8 cellular contexts compared by ENCODE assay signal in genomic region chr1:89739013-89739843, GRCh38.
A peak's percentile ranks its signal among the peaks of the same experiment; 100 is the strongest.
DNase-seq lines count a peak whose midpoint lies in the region; ATAC-seq and TF ChIP-seq lines count a peak whose summit lies in the region.

No MANE protein-coding gene starts in this region.

- peaks cover 45% of the 10 kb centered on the region for H3K4me1 Mint-ChIP-seq in CD4-positive, alpha-beta T cell (ENCODE audit: low read depth)
- peaks cover 40% of the 10 kb centered on the region for H3K4me1 Mint-ChIP-seq in activated T-helper 2 cell treated with anti-CD3 and anti-CD28 coated beads, Interferon-gamma antibody, Interleukin-2, Interleukin-4, amounts not matched to agents 10 μg/mL and 5 μg/mL and 100 μg/mL, durations not matched to agents 14 hours and 24 hours and 36 hours (ENCODE audit: low read depth)

- no peaks in the 10 kb centered on the region for H3K27me3 ChIP-seq in CD4-positive, alpha-beta T cell (ENCODE audit: control insufficient read depth, insufficient read depth, low read length)
- H3K27me3 ChIP-seq in mesendoderm (ENCODE audit: insufficient read depth, low read length, poor library complexity), result no peaks in the 10 kb centered on the region

- no peak overlapping the region for H2BK5ac ChIP-seq in mesendoderm (ENCODE audit: low read length)

- H3K27me3 Mint-ChIP-seq in CD4-positive, alpha-beta T cell, result no peaks in the 10 kb centered on the region
- H3K27me3 Mint-ChIP-seq in activated T-helper 2 cell treated with anti-CD3 and anti-CD28 coated beads, Interferon-gamma antibody, Interleukin-2, Interleukin-4, amounts not matched to agents 10 μg/mL and 5 μg/mL and 100 μg/mL, durations not matched to agents 14 hours and 24 hours and 36 hours (ENCODE audit: low read depth), result no peaks in the 10 kb centered on the region

- H3K79me1 ChIP-seq in mesendoderm (ENCODE audit: low read length), result no peaks in the 10 kb centered on the region

- no peak overlapping the region for H3K4ac ChIP-seq in mesendoderm (ENCODE audit: low read depth, low read length)

- intact Hi-C loops in CD4-positive, alpha-beta T cell (cut with DNase I, micrococcal nuclease), result no loop called here
- intact Hi-C loops in activated T-helper 2 cell treated with anti-CD3 and anti-CD28 coated beads, Interferon-gamma antibody, Interleukin-2, Interleukin-4, amounts not matched to agents 10 μg/mL and 5 μg/mL and 100 μg/mL, durations not matched to agents 14 hours and 24 hours and 36 hours (cut with micrococcal nuclease), result loop anchor here (1.0 kb wide), 3 partner anchors 15 to 20 kb away; no protein-coding TSS in a partner anchor

- peak overlapping the region; percentile 72 for H3K4me3 Mint-ChIP-seq in CD4-positive, alpha-beta T cell
- peak overlapping the region; percentile 74 for H3K4me3 Mint-ChIP-seq in activated T-helper 2 cell treated with anti-CD3 and anti-CD28 coated beads, Interferon-gamma antibody, Interleukin-2, Interleukin-4, amounts not matched to agents 10 μg/mL and 5 μg/mL and 100 μg/mL, durations not matched to agents 14 hours and 24 hours and 36 hours (ENCODE audit: low read depth)

- POLR2A ChIA-PET in CD4-positive, alpha-beta T cell (lab: Charles Lee), result no interaction called here

- no peak overlapping the region for H3K18ac ChIP-seq in mesendoderm (ENCODE audit: low read length)

- peak in 1 of 10 experiments; percentile 28 for DNase-seq in CD4-positive, alpha-beta T cell
- DNase-seq in activated T-helper 2 cell treated with anti-CD3 and anti-CD28 coated beads, Interferon-gamma antibody, Interleukin-2, Interleukin-4, amounts not matched to agents 10 μg/mL and 5 μg/mL and 100 μg/mL, durations not matched to agents 14 hours and 24 hours and 36 hours (ENCODE audit: low spot score), result no peak
- DNase-seq in mesendoderm, result no peak
- no peak for DNase-seq in superior temporal gyrus (ENCODE audit: extremely low spot score)
- no peak for DNase-seq in NCI-H510A treated with DMSO at 0.1 percent for 48 hours (lab: John Stamatoyannopoulos, UW)
- no peak for DNase-seq in putamen (ENCODE audit: low spot score)
- no peak for DNase-seq in NCI-H748 (lab: John Stamatoyannopoulos, UW; ENCODE audit: unreplicated experiment)

- CTCF ChIA-PET in CD4-positive, alpha-beta T cell (lab: Charles Lee), result interaction anchor here (0.7 to 1.0 kb wide), 2 partner anchors 23 to 24 kb away, joined by 3 read pairs; no protein-coding TSS in a partner anchor

- H2BK15ac ChIP-seq in mesendoderm (replicated peaks; ENCODE audit: low read depth), result no peak overlapping the region

- no peaks in the 10 kb centered on the region for H3K9me3 ChIP-seq in CD4-positive, alpha-beta T cell (ENCODE audit: control insufficient read depth, low read length)

- no peak for TF ChIP-seq CTCF in CD4-positive, alpha-beta T cell (IDR thresholded peaks at IDR 0.05)

- no peaks in the 10 kb centered on the region for H3K9me3 Mint-ChIP-seq in CD4-positive, alpha-beta T cell
- no peaks in the 10 kb centered on the region for H3K9me3 Mint-ChIP-seq in activated T-helper 2 cell treated with anti-CD3 and anti-CD28 coated beads, Interferon-gamma antibody, Interleukin-2, Interleukin-4, amounts not matched to agents 10 μg/mL and 5 μg/mL and 100 μg/mL, durations not matched to agents 14 hours and 24 hours and 36 hours

- no peaks in the 10 kb centered on the region for H3K79me2 ChIP-seq in mesendoderm (ENCODE audit: control insufficient read depth, insufficient read depth, low read length)

- H3K4me3 ChIP-seq in mesendoderm (ENCODE audit: low read length), result no peak overlapping the region

- no peak overlapping the region for H3K4me2 ChIP-seq in mesendoderm (ENCODE audit: low read length)

- no peak overlapping the region for H4K8ac ChIP-seq in mesendoderm (ENCODE audit: low read depth, low read length)

- no CpG with 5 or more reads among the region's 10 CpGs for WGBS in mesendoderm (ENCODE audit: extremely low coverage, insufficient coverage, low lambda C conversion rate)

- H3K9ac ChIP-seq in mesendoderm (ENCODE audit: low read length), result no peak overlapping the region

- H2BK120ac ChIP-seq in mesendoderm (ENCODE audit: low read depth, low read length), result no peak overlapping the region

- H3K23ac ChIP-seq in mesendoderm (ENCODE audit: low read length), result peak overlapping the region; percentile 18

- no peak overlapping the region for H3K27ac ChIP-seq in CD4-positive, alpha-beta T cell (ENCODE audit: low read depth, low read length)
- H3K27ac ChIP-seq in mesendoderm (ENCODE audit: low read depth, low read length), result no peak overlapping the region

- H3K36me3 Mint-ChIP-seq in CD4-positive, alpha-beta T cell (ENCODE audit: low read depth), result no peaks in the 10 kb centered on the region
- H3K36me3 Mint-ChIP-seq in activated T-helper 2 cell treated with anti-CD3 and anti-CD28 coated beads, Interferon-gamma antibody, Interleukin-2, Interleukin-4, amounts not matched to agents 10 μg/mL and 5 μg/mL and 100 μg/mL, durations not matched to agents 14 hours and 24 hours and 36 hours (ENCODE audit: low read depth), result peaks cover 18% of the 10 kb centered on the region

- peak; percentile 55 for ATAC-seq in CD4-positive, alpha-beta T cell (ENCODE audit: poor library complexity)
- peak; percentile 78 for ATAC-seq in HG02798 (IDR thresholded peaks at IDR 0.05; ENCODE audit: poor library complexity, unreplicated experiment)

- no peak overlapping the region for H3K56ac ChIP-seq in mesendoderm (ENCODE audit: low read length)

- H3K27ac Mint-ChIP-seq in CD4-positive, alpha-beta T cell, result peak overlapping the region; percentile 82
- H3K27ac Mint-ChIP-seq in activated T-helper 2 cell treated with anti-CD3 and anti-CD28 coated beads, Interferon-gamma antibody, Interleukin-2, Interleukin-4, amounts not matched to agents 10 μg/mL and 5 μg/mL and 100 μg/mL, durations not matched to agents 14 hours and 24 hours and 36 hours, result peak overlapping the region; percentile 94

- no peaks in the 10 kb centered on the region for H3K36me3 ChIP-seq in mesendoderm (ENCODE audit: control insufficient read depth, insufficient read depth, low read length)

- no peaks in the 10 kb centered on the region for H3K4me1 ChIP-seq in mesendoderm (ENCODE audit: control insufficient read depth, low read depth, low read length)

- H4K5ac ChIP-seq in mesendoderm (ENCODE audit: low read length), result no peak overlapping the region

- no peak overlapping the region for H2AK5ac ChIP-seq in mesendoderm (ENCODE audit: low read length)
